In genomic region chr18:55265130-55265675, GRCh38 we compare ENCODE assay signal across 16 cellular contexts.
DNase-seq lines count a peak whose midpoint lies in the region; ATAC-seq, FAIRE-seq and TF ChIP-seq lines count a peak whose summit lies in the region.
"Had no signal": no experiment of that assay in that cellular context is flagged by ENCODE, and none has a peak within 500 bp of the region (broad histone marks: within the 10 kb centered on the region; RNA-seq: fewer than 3 reads in every experiment).

No MANE protein-coding gene starts in this region.

- peak overlapping the region; percentile 72 for H3K9ac ChIP-seq in OCI-LY3 (ENCODE audit: low read length)
- H3K9ac ChIP-seq in parathyroid adenoma: no peak overlapping the region

- H2AFZ ChIP-seq in OCI-LY3 (ENCODE audit: low read depth, low read length) (no peak overlapping the region), parathyroid adenoma (no peak overlapping the region)

- no peaks in the 10 kb centered on the region for H3K27me3 ChIP-seq in OCI-LY3 (ENCODE audit: low read depth, low read length)
- no peaks in the 10 kb centered on the region for H3K27me3 ChIP-seq in parathyroid adenoma (ENCODE audit: control insufficient read depth, insufficient read depth, low read length)
- H3K27me3 ChIP-seq: suprapubic skin had no signal

- no peak overlapping the region for H3K4me3 ChIP-seq in OCI-LY3 (ENCODE audit: low read length)
- no peak overlapping the region for H3K4me3 ChIP-seq in parathyroid adenoma (ENCODE audit: low read depth, low read length)
- H3K4me3 ChIP-seq: suprapubic skin had no signal

- peaks cover 7% of the 10 kb centered on the region for H3K27me3 Mint-ChIP-seq in endothelial cell (ENCODE audit: unreplicated experiment)
- H3K27me3 Mint-ChIP-seq: activated naive CD8-positive, alpha-beta T cell; activated T-cell treated with anti-CD3 and anti-CD28 coated beads, Interleukin-2, amount 50 U/mL, for 24 hours had no signal

- H3K4me1 ChIP-seq in OCI-LY3 (ENCODE audit: low read length) (peaks cover 60% of the 10 kb centered on the region), parathyroid adenoma (peaks cover 7% of the 10 kb centered on the region)

- peaks cover 39% of the 10 kb centered on the region for H3K36me3 Mint-ChIP-seq in endothelial cell (ENCODE audit: low read depth, unreplicated experiment)
- H3K36me3 Mint-ChIP-seq: activated naive CD8-positive, alpha-beta T cell had no signal

- H3K4me3 Mint-ChIP-seq in endothelial cell (ENCODE audit: unreplicated experiment): peak overlapping the region; percentile 82
- H3K4me3 Mint-ChIP-seq: activated naive CD8-positive, alpha-beta T cell; activated T-cell treated with anti-CD3 and anti-CD28 coated beads, Interleukin-2, amount 50 U/mL, for 24 hours had no signal

- TF ChIP-seq CTCF in OCI-LY3 (IDR thresholded peaks at IDR 0.05; ENCODE audit: low read depth, low read length): no peak
- no peak for TF ChIP-seq CTCF in endothelial cell (IDR thresholded peaks at IDR 0.05; ENCODE audit: unreplicated experiment)
- no peak for TF ChIP-seq CTCF in parathyroid adenoma (IDR thresholded peaks at IDR 0.05)

- no peak for TF ChIP-seq POLR2A in GM12892 (IDR thresholded peaks at IDR 0.05; ENCODE audit: low read depth, low read length)

- H3K4me1 Mint-ChIP-seq in endothelial cell (ENCODE audit: unreplicated experiment): peaks cover 38% of the 10 kb centered on the region

- DNase-seq in GM12892 (ENCODE audit: insufficient read length) (no peak), endothelial cell (ENCODE audit: low spot score) (no peak), NCI-H1048 (lab: John Stamatoyannopoulos, UW) (no peak), mucosa of gallbladder (ENCODE audit: low spot score) (no peak)
- DNase-seq: activated CD4-positive, alpha-beta T cell treated with anti-CD3 and anti-CD28 coated beads, Interleukin-2, amount 50 U/mL, for 4 hours; activated T-cell treated with anti-CD3 and anti-CD28 coated beads, Interleukin-2, amount 50 U/mL, for 24 hours; NCI-H187; NCI-H510A; retina had no signal

- ATAC-seq in GM19455 (IDR thresholded peaks at IDR 0.05; ENCODE audit: unreplicated experiment): no peak
- no peak for ATAC-seq in GM21619 (IDR thresholded peaks at IDR 0.05; ENCODE audit: unreplicated experiment)

- H3K27ac ChIP-seq in OCI-LY3 (ENCODE audit: low read length) (peak overlapping the region; percentile 92), parathyroid adenoma (peak overlapping the region; percentile 48)
- H3K27ac ChIP-seq: suprapubic skin had no signal

- peak overlapping the region; percentile 100 for H3K27ac Mint-ChIP-seq in endothelial cell (ENCODE audit: unreplicated experiment)
- H3K27ac Mint-ChIP-seq: activated naive CD8-positive, alpha-beta T cell; activated T-cell treated with anti-CD3 and anti-CD28 coated beads, Interleukin-2, amount 50 U/mL, for 24 hours had no signal

- H3K79me2 ChIP-seq in OCI-LY3 (ENCODE audit: low read length) (peaks cover 75% of the 10 kb centered on the region), parathyroid adenoma (no peaks in the 10 kb centered on the region)

- H4K20me1 ChIP-seq in OCI-LY3 (ENCODE audit: insufficient read depth, low read length): no peaks in the 10 kb centered on the region; the same call in 1 of the 2 replicates

- H3K36me3 ChIP-seq in OCI-LY3 (replicated peaks; ENCODE audit: low read depth, low read length): peaks cover 80% of the 10 kb centered on the region
- H3K36me3 ChIP-seq in parathyroid adenoma (ENCODE audit: control insufficient read depth, insufficient read depth, low read length): no peaks in the 10 kb centered on the region

- no peaks in the 10 kb centered on the region for H3K9me3 Mint-ChIP-seq in endothelial cell (ENCODE audit: unreplicated experiment)
- H3K9me3 Mint-ChIP-seq: activated T-cell treated with anti-CD3 and anti-CD28 coated beads, Interleukin-2, amount 50 U/mL, for 24 hours had no signal

- H3K9me3 ChIP-seq in OCI-LY3 (ENCODE audit: insufficient read depth, low read length) (no peaks in the 10 kb centered on the region), parathyroid adenoma (ENCODE audit: control insufficient read depth, low read length) (no peaks in the 10 kb centered on the region)
- H3K9me3 ChIP-seq: suprapubic skin had no signal

- peak; percentile 69 for FAIRE-seq in GM12892 (lab: Jason Lieb, UNC)
- FAIRE-seq: H54 had no signal

- H3K4me2 ChIP-seq in OCI-LY3 (ENCODE audit: low read length) (0 out of 2 replicates have a peak overlapping the region, but pooled peaks have one; percentile 1), parathyroid adenoma (ENCODE audit: low read length) (no peak overlapping the region)
